ENCODE assay signal across 2 cellular contexts in the genomic region with DNA sequence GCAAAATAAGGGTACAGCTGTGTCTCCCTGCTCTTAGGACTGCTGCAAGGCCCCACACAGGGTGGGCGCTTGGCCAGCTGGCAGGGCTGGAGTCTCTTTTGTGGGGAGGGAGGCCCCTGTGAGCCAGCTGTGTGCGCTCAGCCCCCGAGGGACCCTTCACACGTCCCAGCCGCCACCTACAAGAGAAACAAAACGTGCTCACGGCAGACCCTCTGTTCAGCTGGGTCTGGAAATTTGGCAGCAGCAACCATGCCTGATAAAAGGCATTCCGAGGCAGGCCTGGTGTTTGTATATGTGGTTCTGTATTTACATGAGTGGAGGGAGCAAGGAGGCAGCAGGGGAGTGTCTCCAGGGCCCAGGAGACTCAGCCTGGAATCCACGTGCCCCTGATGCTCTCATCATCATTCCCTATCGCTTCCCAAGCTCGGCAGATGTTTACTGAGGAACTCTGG.
TF ChIP-seq lines count a peak whose summit lies in the region.

No MANE protein-coding gene starts in this region.

TF ChIP-seq in IMR-90, 13 proteins besides CTCF, POLR2A, EP300 and RAD21:
- TF ChIP-seq MAZ (IDR thresholded peaks at IDR 0.05; ENCODE audit: borderline replicate concordance, low read depth, low read length) (peak; percentile 46; the same call in 1 of the 2 replicates), RCOR1 (IDR thresholded peaks at IDR 0.05; ENCODE audit: insufficient replicate concordance, low read length) (peak; percentile 19), MXI1 (IDR thresholded peaks at IDR 0.05; ENCODE audit: borderline replicate concordance, low read depth, low read length) (peak; percentile 99), FOS (IDR thresholded peaks at IDR 0.05; ENCODE audit: low read depth, low read length) (no peak), RFX5 (IDR thresholded peaks at IDR 0.05; ENCODE audit: low read depth, low read length) (no peak), BHLHE40 (IDR thresholded peaks at IDR 0.05; ENCODE audit: low read depth, low read length) (peak; percentile 94)
- TF ChIP-seq, protein P1, sequence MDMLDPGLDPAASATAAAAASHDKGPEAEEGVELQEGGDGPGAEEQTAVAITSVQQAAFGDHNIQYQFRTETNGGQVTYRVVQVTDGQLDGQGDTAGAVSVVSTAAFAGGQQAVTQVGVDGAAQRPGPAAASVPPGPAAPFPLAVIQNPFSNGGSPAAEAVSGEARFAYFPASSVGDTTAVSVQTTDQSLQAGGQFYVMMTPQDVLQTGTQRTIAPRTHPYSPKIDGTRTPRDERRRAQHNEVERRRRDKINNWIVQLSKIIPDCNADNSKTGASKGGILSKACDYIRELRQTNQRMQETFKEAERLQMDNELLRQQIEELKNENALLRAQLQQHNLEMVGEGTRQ (IDR thresholded peaks at IDR 0.05; ENCODE audit: low read depth, low read length), result peak; percentile 83

TF ChIP-seq in SK-N-SH, 30 proteins besides CTCF, POLR2A, EP300 and RAD21:
- TF ChIP-seq EZH2phosphoT487 (IDR thresholded peaks at IDR 0.05; ENCODE audit: borderline replicate concordance, low read depth), result no peak
- peak; percentile 91 for TF ChIP-seq MXI1 (IDR thresholded peaks at IDR 0.05; ENCODE audit: low read depth, low read length)
- TF ChIP-seq RXRA (IDR thresholded peaks at IDR 0.05; ENCODE audit: borderline replicate concordance, low read depth), result no peak
- peak; percentile 68 for TF ChIP-seq GATA2 (CRISPR knock-in tag; IDR thresholded peaks at IDR 0.05)
- peak; percentile 96 for TF ChIP-seq RCOR1 (IDR thresholded peaks at IDR 0.05; ENCODE audit: low read length)
- peak; percentile 19; the same call in 1 of the 2 replicates for TF ChIP-seq SMC3 (IDR thresholded peaks at IDR 0.05; ENCODE audit: low read depth, low read length)
- no peak for TF ChIP-seq RFX5 (IDR thresholded peaks at IDR 0.05; ENCODE audit: low read length)
- peak; percentile 34 for TF ChIP-seq CHD2 (IDR thresholded peaks at IDR 0.05; ENCODE audit: low read length, partially characterized antibody)
